Comparison of ENCODE assay signal across 9 cellular contexts in the genomic region with DNA sequence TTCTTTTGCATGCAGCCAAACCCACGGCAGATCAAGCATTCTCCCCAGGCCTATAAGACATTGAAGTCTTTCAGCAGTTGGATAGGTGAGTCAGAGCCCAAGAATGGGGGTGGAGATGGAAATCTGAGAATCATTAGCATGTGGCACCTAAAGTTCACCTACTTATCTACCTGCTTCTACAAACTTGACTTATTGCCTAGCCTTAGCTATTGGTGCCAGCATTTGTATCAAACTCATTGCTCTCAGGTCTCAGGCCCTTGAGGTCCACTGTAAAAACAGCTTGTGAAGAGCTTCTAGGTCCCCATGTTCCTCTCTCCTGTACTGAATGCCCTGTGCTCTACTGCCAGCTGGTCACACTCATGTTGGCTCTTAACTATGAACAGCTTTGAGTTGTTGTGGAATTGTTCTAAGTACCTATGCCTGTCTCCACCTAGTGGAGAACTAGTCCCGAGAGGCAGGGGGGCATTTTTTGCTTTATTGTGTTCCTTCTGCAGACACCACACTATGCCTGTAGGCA.
DNase-seq lines count a peak whose midpoint lies in the region; FAIRE-seq and TF ChIP-seq lines count a peak whose summit lies in the region.
"Had no signal": no experiment of that assay in that cellular context is flagged by ENCODE, and none has a peak within 500 bp of the region (broad histone marks: within the 10 kb centered on the region; RNA-seq: fewer than 3 reads in every experiment).

No MANE protein-coding gene starts in this region.

- POLR2A ChIA-PET in PC-9 (lab: Charles Lee; ENCODE audit: unreplicated experiment): no interaction called here

- H3K4me1 ChIP-seq in PC-9 (replicated peaks; ENCODE audit: insufficient read depth) (peaks cover 9% of the 10 kb centered on the region; the same call in 1 of the 2 replicates), ovary (ENCODE audit: insufficient read depth) (no peaks in the 10 kb centered on the region)

- no peak overlapping the region for H2AFZ ChIP-seq in PC-9

- H3K4me1 Mint-ChIP-seq in activated naive CD4-positive, alpha-beta T cell treated with anti-CD3 and anti-CD28 coated beads, Interleukin-2, amount 10 ng/mL, durations not matched to agents 7 days and 5 days: no peaks in the 10 kb centered on the region

- DNase-seq in D721Med (ENCODE audit: insufficient read length, low spot score) (no peak), H7 (peak; percentile 52), PC-9 (peak in 1 of 2 experiments; percentile 62), iPS DF 4.7 (ENCODE audit: extremely low read depth, low spot score) (peak; percentile 33), ovary (no peak), COLO829 (ENCODE audit: low spot score) (no peak), mesenteric fat pad (ENCODE audit: low spot score) (no peak)
- no peak for DNase-seq in activated naive CD4-positive, alpha-beta T cell treated with anti-CD3 and anti-CD28 coated beads, Interleukin-2, amount 10 ng/mL, durations not matched to agents 7 days and 5 days

- CTCF ChIA-PET in PC-9 (lab: Charles Lee): interaction anchor here (0.6 kb wide), 1 partner anchor 1560 kb away, joined by 6 read pairs; no protein-coding TSS in a partner anchor
- CTCF ChIA-PET in activated naive CD4-positive, alpha-beta T cell treated with anti-CD3 and anti-CD28 coated beads, Interleukin-2, amount 10 ng/mL, durations not matched to agents 7 days and 5 days (lab: Charles Lee): interaction anchor here (0.9 to 2.0 kb wide), 2 partner anchors 69 to 71 kb away, joined by 3 to 7 read pairs; no protein-coding TSS in a partner anchor

- no peaks in the 10 kb centered on the region for H4K20me1 ChIP-seq in PC-9 (ENCODE audit: insufficient read depth)

- TF ChIP-seq EP300 in ovary (IDR thresholded peaks at IDR 0.05): no peak

- H3F3A ChIP-seq in PC-9 (ENCODE audit: insufficient read depth, low read depth): no peaks in the 10 kb centered on the region

- H3K4me3 Mint-ChIP-seq in activated naive CD4-positive, alpha-beta T cell treated with anti-CD3 and anti-CD28 coated beads, Interleukin-2, amount 10 ng/mL, durations not matched to agents 7 days and 5 days: no peak overlapping the region

- H3K36me3 ChIP-seq in H7 (replicated peaks; ENCODE audit: control insufficient read depth, insufficient read depth, low read length) (no peaks in the 10 kb centered on the region), PC-9 (ENCODE audit: low read depth) (no peaks in the 10 kb centered on the region), ovary (no peaks in the 10 kb centered on the region)

- H3K9me2 ChIP-seq in PC-9 (ENCODE audit: insufficient read depth): no peaks in the 10 kb centered on the region

- no peak for TF ChIP-seq POLR2A in ovary (IDR thresholded peaks at IDR 0.05)

- H3K27ac Mint-ChIP-seq in activated naive CD4-positive, alpha-beta T cell treated with anti-CD3 and anti-CD28 coated beads, Interleukin-2, amount 10 ng/mL, durations not matched to agents 7 days and 5 days: no peak overlapping the region

- BruUV-seq in PC-9 (replicated peaks; lab: Mats Ljungman, UMichigan): no TSS peak

- H3K27ac ChIP-seq in PC-9 (no peak overlapping the region), ovary (no peak overlapping the region)

- intact Hi-C loops in PC-9 (cut with micrococcal nuclease; ENCODE audit: unreplicated experiment): no loop called here
- intact Hi-C loops in ovary (cut with DNase I): no loop called here

- 82 to 86% (median 82%) methylated on average over 2 of the region's 2 CpGs for WGBS in ovary, 3 donors

- no peaks in the 10 kb centered on the region for H3K9me3 Mint-ChIP-seq in activated naive CD4-positive, alpha-beta T cell treated with anti-CD3 and anti-CD28 coated beads, Interleukin-2, amount 10 ng/mL, durations not matched to agents 7 days and 5 days

- H3K4me3 ChIP-seq in H7 (ENCODE audit: insufficient read depth, low read depth, low read length) (no peak overlapping the region), PC-9 (no peak overlapping the region), ovary (no peak overlapping the region)

- TF ChIP-seq CTCF in D721Med (IDR thresholded peaks at IDR 0.05; ENCODE audit: insufficient read depth, missing control alignments): peak; percentile 43
- peak; percentile 52 for TF ChIP-seq CTCF in PC-9 (conservative IDR thresholded peaks at IDR 0.05)
- no peak for TF ChIP-seq CTCF in ovary (IDR thresholded peaks at IDR 0.05)

- H3K9me3 ChIP-seq in PC-9 (ENCODE audit: insufficient read depth, low read depth) (no peaks in the 10 kb centered on the region), ovary (no peaks in the 10 kb centered on the region)

- H3K27me3 ChIP-seq in H7 (ENCODE audit: control insufficient read depth, insufficient read depth, low read length) (no peaks in the 10 kb centered on the region), PC-9 (ENCODE audit: insufficient read depth, low read depth) (0 out of 2 replicates have a peak, but pooled peaks cover 1% of the 10 kb centered on the region), ovary (no peaks in the 10 kb centered on the region)

- no peak for FAIRE-seq in D721Med (lab: Jason Lieb, UNC)
- FAIRE-seq: colon had no signal

- H3K79me2 ChIP-seq in PC-9 (ENCODE audit: low read depth): no peaks in the 10 kb centered on the region

- no peaks in the 10 kb centered on the region for H3K27me3 Mint-ChIP-seq in activated naive CD4-positive, alpha-beta T cell treated with anti-CD3 and anti-CD28 coated beads, Interleukin-2, amount 10 ng/mL, durations not matched to agents 7 days and 5 days

- H3K36me3 Mint-ChIP-seq in activated naive CD4-positive, alpha-beta T cell treated with anti-CD3 and anti-CD28 coated beads, Interleukin-2, amount 10 ng/mL, durations not matched to agents 7 days and 5 days: no peaks in the 10 kb centered on the region

- H3K4me2 ChIP-seq in PC-9: peak overlapping the region; percentile 14; the same call in 1 of the 2 replicates

Comparison
In these comparisons a context has a peak if more than half of its experiments do, and no peak if none do; other contexts are left out.
1. DNase-seq: peak in H7 (single experiment) and iPS DF 4.7 (single experiment); none in D721Med (single experiment), ovary (0 of 5), COLO829 (single experiment), activated naive CD4-positive, alpha-beta T cell treated with anti-CD3 and anti-CD28 coated beads, Interleukin-2, amount 10 ng/mL, durations not matched to agents 7 days and 5 days (single experiment) and mesenteric fat pad (single experiment).
2. CTCF ChIP-seq: peak in D721Med (single experiment) and PC-9 (single experiment); none in ovary (0 of 3).